1 cellular context compared by ENCODE assay signal in the genomic region with DNA sequence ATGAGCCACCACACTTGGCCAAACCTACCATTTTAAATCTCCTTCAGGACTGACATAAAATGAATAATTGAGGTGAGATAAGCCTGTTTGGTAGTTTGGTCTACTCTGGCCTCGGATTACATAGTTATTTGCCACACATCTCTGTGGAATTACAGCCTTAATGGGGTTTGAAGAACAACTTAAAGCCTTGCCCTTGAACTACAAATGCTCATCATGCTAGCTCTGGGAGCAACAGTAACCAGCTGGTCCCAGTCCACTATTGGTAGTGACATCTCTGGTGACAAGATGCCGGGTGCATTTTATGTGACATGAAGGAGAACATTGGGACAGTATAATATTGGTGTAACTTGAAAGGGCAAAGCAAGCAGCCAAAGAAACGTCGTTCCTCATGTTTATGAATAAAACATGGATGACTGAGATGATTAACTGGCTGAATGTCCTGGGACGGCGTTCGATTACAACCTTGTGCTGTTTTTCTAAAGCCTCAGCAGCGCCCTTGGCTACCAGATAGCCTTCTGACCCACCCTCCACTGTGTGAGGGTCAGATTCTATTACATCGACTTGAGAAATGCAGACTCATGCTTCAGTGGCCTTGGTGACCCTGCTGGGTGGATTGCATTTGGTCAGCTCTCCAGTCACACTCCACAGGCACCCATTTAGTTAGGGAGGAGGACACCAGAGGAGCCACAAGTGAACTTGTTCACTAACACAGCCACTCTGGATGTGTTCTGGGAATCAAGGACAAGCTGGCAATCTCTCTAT.
TF ChIP-seq lines count a peak whose summit lies in the region.

No MANE protein-coding gene starts in this region.

TF ChIP-seq in WTC11, 78 proteins besides CTCF, POLR2A, EP300 and RAD21 (continued from another document):
- TF ChIP-seq, protein P1, sequence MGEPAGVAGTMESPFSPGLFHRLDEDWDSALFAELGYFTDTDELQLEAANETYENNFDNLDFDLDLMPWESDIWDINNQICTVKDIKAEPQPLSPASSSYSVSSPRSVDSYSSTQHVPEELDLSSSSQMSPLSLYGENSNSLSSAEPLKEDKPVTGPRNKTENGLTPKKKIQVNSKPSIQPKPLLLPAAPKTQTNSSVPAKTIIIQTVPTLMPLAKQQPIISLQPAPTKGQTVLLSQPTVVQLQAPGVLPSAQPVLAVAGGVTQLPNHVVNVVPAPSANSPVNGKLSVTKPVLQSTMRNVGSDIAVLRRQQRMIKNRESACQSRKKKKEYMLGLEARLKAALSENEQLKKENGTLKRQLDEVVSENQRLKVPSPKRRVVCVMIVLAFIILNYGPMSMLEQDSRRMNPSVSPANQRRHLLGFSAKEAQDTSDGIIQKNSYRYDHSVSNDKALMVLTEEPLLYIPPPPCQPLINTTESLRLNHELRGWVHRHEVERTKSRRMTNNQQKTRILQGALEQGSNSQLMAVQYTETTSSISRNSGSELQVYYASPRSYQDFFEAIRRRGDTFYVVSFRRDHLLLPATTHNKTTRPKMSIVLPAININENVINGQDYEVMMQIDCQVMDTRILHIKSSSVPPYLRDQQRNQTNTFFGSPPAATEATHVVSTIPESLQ (CRISPR knock-in tag; IDR thresholded peaks at IDR 0.05), result no peak
- TF ChIP-seq, protein P2, sequence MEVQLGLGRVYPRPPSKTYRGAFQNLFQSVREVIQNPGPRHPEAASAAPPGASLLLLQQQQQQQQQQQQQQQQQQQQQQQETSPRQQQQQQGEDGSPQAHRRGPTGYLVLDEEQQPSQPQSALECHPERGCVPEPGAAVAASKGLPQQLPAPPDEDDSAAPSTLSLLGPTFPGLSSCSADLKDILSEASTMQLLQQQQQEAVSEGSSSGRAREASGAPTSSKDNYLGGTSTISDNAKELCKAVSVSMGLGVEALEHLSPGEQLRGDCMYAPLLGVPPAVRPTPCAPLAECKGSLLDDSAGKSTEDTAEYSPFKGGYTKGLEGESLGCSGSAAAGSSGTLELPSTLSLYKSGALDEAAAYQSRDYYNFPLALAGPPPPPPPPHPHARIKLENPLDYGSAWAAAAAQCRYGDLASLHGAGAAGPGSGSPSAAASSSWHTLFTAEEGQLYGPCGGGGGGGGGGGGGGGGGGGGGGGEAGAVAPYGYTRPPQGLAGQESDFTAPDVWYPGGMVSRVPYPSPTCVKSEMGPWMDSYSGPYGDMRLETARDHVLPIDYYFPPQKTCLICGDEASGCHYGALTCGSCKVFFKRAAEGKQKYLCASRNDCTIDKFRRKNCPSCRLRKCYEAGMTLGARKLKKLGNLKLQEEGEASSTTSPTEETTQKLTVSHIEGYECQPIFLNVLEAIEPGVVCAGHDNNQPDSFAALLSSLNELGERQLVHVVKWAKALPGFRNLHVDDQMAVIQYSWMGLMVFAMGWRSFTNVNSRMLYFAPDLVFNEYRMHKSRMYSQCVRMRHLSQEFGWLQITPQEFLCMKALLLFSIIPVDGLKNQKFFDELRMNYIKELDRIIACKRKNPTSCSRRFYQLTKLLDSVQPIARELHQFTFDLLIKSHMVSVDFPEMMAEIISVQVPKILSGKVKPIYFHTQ (CRISPR knock-in tag; IDR thresholded peaks at IDR 0.05), result no peak
- TF ChIP-seq, protein P3, sequence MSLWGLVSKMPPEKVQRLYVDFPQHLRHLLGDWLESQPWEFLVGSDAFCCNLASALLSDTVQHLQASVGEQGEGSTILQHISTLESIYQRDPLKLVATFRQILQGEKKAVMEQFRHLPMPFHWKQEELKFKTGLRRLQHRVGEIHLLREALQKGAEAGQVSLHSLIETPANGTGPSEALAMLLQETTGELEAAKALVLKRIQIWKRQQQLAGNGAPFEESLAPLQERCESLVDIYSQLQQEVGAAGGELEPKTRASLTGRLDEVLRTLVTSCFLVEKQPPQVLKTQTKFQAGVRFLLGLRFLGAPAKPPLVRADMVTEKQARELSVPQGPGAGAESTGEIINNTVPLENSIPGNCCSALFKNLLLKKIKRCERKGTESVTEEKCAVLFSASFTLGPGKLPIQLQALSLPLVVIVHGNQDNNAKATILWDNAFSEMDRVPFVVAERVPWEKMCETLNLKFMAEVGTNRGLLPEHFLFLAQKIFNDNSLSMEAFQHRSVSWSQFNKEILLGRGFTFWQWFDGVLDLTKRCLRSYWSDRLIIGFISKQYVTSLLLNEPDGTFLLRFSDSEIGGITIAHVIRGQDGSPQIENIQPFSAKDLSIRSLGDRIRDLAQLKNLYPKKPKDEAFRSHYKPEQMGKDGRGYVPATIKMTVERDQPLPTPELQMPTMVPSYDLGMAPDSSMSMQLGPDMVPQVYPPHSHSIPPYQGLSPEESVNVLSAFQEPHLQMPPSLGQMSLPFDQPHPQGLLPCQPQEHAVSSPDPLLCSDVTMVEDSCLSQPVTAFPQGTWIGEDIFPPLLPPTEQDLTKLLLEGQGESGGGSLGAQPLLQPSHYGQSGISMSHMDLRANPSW (CRISPR knock-in tag; conservative IDR thresholded peaks at IDR 0.05; ENCODE audit: low read depth), result no peak
- TF ChIP-seq ATF1 (CRISPR knock-in tag; IDR thresholded peaks at IDR 0.05), result no peak
- no peak for TF ChIP-seq HMGA2 (CRISPR knock-in tag; IDR thresholded peaks at IDR 0.05)
- TF ChIP-seq ZNF396 (CRISPR knock-in tag; IDR thresholded peaks at IDR 0.05; ENCODE audit: borderline replicate concordance), result no peak
TF ChIP-seq in WTC11: peak in this region for 0.
